ENCODE assay signal across 8 cellular contexts in genomic region chr6:26553739-26554668, GRCh38. TPM values are rescaled to one million over a fixed set of nuclear protein-coding genes. Genes with fewer than 3 reads are reported as not detected.
DNase-seq lines count a peak whose midpoint lies in the region; ATAC-seq and TF ChIP-seq lines count a peak whose summit lies in the region.

No MANE protein-coding gene starts in this region.

- H3K18ac ChIP-seq in trophoblast cell (ENCODE audit: low read length) = no peak overlapping the region

- no peak overlapping the region for H2AK5ac ChIP-seq in trophoblast cell (ENCODE audit: low read length)

- H3K27ac Mint-ChIP-seq in Calu3 (ENCODE audit: unreplicated experiment) = no peak overlapping the region
- H3K27ac Mint-ChIP-seq in activated naive CD4-positive, alpha-beta T cell treated with anti-CD3 and anti-CD28 coated beads, Interleukin-2, amount 50 U/mL, for 72 hours = no peak overlapping the region

- no peaks in the 10 kb centered on the region for H3K27me3 Mint-ChIP-seq in Calu3 (ENCODE audit: unreplicated experiment)

- TF ChIP-seq POLR2A in heart left ventricle (IDR thresholded peaks at IDR 0.05) (no peak), upper lobe of left lung (IDR thresholded peaks at IDR 0.05) (no peak)

- no peak overlapping the region for H2AFZ ChIP-seq in trophoblast cell (ENCODE audit: insufficient read depth, low read length, poor library complexity)

- H3K9me3 Mint-ChIP-seq in Calu3 (ENCODE audit: low read depth, unreplicated experiment) = no peaks in the 10 kb centered on the region
- no peaks in the 10 kb centered on the region for H3K9me3 Mint-ChIP-seq in activated naive CD4-positive, alpha-beta T cell treated with anti-CD3 and anti-CD28 coated beads, Interleukin-2, amount 50 U/mL, for 72 hours

- H3K9me3 ChIP-seq in SK-N-MC (ENCODE audit: low read depth, low read length) (no peaks in the 10 kb centered on the region), heart left ventricle (no peaks in the 10 kb centered on the region), trophoblast cell (ENCODE audit: insufficient read depth, low read depth, low read length) (no peaks in the 10 kb centered on the region), upper lobe of left lung (no peaks in the 10 kb centered on the region)

- peak overlapping the region; percentile 87 for H3K4me3 ChIP-seq in SK-N-MC
- H3K4me3 ChIP-seq in heart left ventricle = peak overlapping the region; percentile 26 to 66 (median 60)
- peak overlapping the region; percentile 54 for H3K4me3 ChIP-seq in trophoblast cell (ENCODE audit: low read depth, low read length)
- peak overlapping the region; percentile 41 to 59 (median 48) for H3K4me3 ChIP-seq in upper lobe of left lung

- H3K9ac ChIP-seq in SK-N-MC (ENCODE audit: insufficient read length) = peak overlapping the region; percentile 61
- H3K9ac ChIP-seq in trophoblast cell (ENCODE audit: low read length) = no peak overlapping the region

- TF ChIP-seq EP300 in upper lobe of left lung (IDR thresholded peaks at IDR 0.05) = no peak

- no peak overlapping the region for H4K12ac ChIP-seq in trophoblast cell (ENCODE audit: low read depth, low read length)

- H3K23ac ChIP-seq in trophoblast cell (ENCODE audit: low read length) = no peak overlapping the region

- H4K8ac ChIP-seq in trophoblast cell (ENCODE audit: low read depth, low read length) = no peak overlapping the region

- no peaks in the 10 kb centered on the region for H3K27me3 ChIP-seq in heart left ventricle
- H3K27me3 ChIP-seq in trophoblast cell (ENCODE audit: insufficient read depth, low read length) = no peaks in the 10 kb centered on the region
- no peaks in the 10 kb centered on the region for H3K27me3 ChIP-seq in upper lobe of left lung

- TSS peak; percentile 64 for BruUV-seq in Calu3 (replicated peaks; lab: Mats Ljungman, UMichigan)

- H2BK12ac ChIP-seq in trophoblast cell (ENCODE audit: low read length) = no peak overlapping the region

- H3K36me3 ChIP-seq in SK-N-MC (ENCODE audit: insufficient read depth, low read length) = no peaks in the 10 kb centered on the region
- H3K36me3 ChIP-seq in heart left ventricle = no peaks in the 10 kb centered on the region
- no peaks in the 10 kb centered on the region for H3K36me3 ChIP-seq in trophoblast cell (ENCODE audit: control insufficient read depth in 1 of 2, insufficient read depth in 2 of 2, low read length in 2 of 2)
- H3K36me3 ChIP-seq in upper lobe of left lung = no peaks in the 10 kb centered on the region

- H3K79me2 ChIP-seq in trophoblast cell (ENCODE audit: control insufficient read depth, insufficient read depth, low read length, poor library complexity) = no peaks in the 10 kb centered on the region

- DNase-seq in Calu3 (peak; percentile 89), MV-4-11 (lab: John Stamatoyannopoulos, UW) (peak; percentile 87), SK-N-MC (ENCODE audit: low read depth, low spot score) (peak; percentile 91), heart left ventricle (peak; percentile 66 to 85 (median 72)), trophoblast cell (peak; percentile 91 to 99), upper lobe of left lung (peak in 1 of 2 donors; percentile 55)
- peak; percentile 81 to 84 for DNase-seq in activated naive CD4-positive, alpha-beta T cell treated with anti-CD3 and anti-CD28 coated beads, Interleukin-2, amount 50 U/mL, for 72 hours (ENCODE audit: low spot score in 2 of 2)

- intact Hi-C loops in Calu3 (cut with micrococcal nuclease; ENCODE audit: unreplicated experiment) (loop anchor here (1.0 to 2.0 kb wide), 2 partner anchors 15 to 17 kb away; no protein-coding TSS in a partner anchor), heart left ventricle (cut with DNase I) (loop anchor here in 7 of 10 donors (1.0 to 10.0 kb wide), 10 partner anchors 14 to 921 kb away; partner anchors contain the start of genes HMGN4 (in 3 of the 7) and ZNF184 (in 1 of the 7))

- H4K91ac ChIP-seq in trophoblast cell (ENCODE audit: low read depth, low read length) = no peak overlapping the region

- TF ChIP-seq CTCF in Calu3 (IDR thresholded peaks at IDR 0.05; ENCODE audit: unreplicated experiment) (no peak), heart left ventricle (IDR thresholded peaks at IDR 0.05) (no peak), upper lobe of left lung (IDR thresholded peaks at IDR 0.05) (no peak)

- no peak overlapping the region for H2BK120ac ChIP-seq in trophoblast cell (ENCODE audit: insufficient read depth, low read length, poor library complexity)

- peaks cover 0 to 33% (median 10%) of the 10 kb centered on the region in 12 donors for H3K4me1 ChIP-seq in heart left ventricle
- H3K4me1 ChIP-seq in trophoblast cell (ENCODE audit: control insufficient read depth in 1 of 2, insufficient read depth in 2 of 2, low read length in 2 of 2) = no peaks in the 10 kb centered on the region
- peaks cover 15 to 24% (median 22%) of the 10 kb centered on the region in 4 donors for H3K4me1 ChIP-seq in upper lobe of left lung

- H3K36me3 Mint-ChIP-seq in Calu3 (ENCODE audit: insufficient read depth, unreplicated experiment) = peaks cover 23% of the 10 kb centered on the region
- no peaks in the 10 kb centered on the region for H3K36me3 Mint-ChIP-seq in activated naive CD4-positive, alpha-beta T cell treated with anti-CD3 and anti-CD28 coated beads, Interleukin-2, amount 50 U/mL, for 72 hours

- 1 to 2% (median 2%) methylated on average over 19 of the region's 19 CpGs for whole genome bisulfite sequencing in heart left ventricle, 4 donors
- WGBS in trophoblast cell (ENCODE audit: extremely low coverage, insufficient coverage, insufficient read length) = no CpG with 5 or more reads among the region's 19 CpGs
- 1 to 2% methylated on average over 19 of the region's 19 CpGs for whole genome bisulfite sequencing in upper lobe of left lung, 2 donors

- H3K79me1 ChIP-seq in trophoblast cell (ENCODE audit: low read length) = peaks cover 1% of the 10 kb centered on the region

- peaks cover 33% of the 10 kb centered on the region for H3K4me1 Mint-ChIP-seq in Calu3 (ENCODE audit: low read depth, unreplicated experiment)

- H3K4ac ChIP-seq in trophoblast cell (ENCODE audit: low read depth, low read length) = no peak overlapping the region

- CTCF ChIA-PET in Calu3 (lab: Charles Lee) = interaction anchor here (0.6 to 2.3 kb wide), 6 partner anchors 16 to 232 kb away, joined by 3 to 10 read pairs (median 6); partner anchors contain the start of genes ABT1 and HMGN4

- H2BK5ac ChIP-seq in trophoblast cell (ENCODE audit: low read depth, low read length, poor library complexity) = no peak overlapping the region

- ATAC-seq in GM21825 (IDR thresholded peaks at IDR 0.05; ENCODE audit: unreplicated experiment) = peak; percentile 40
- ATAC-seq in activated naive CD4-positive, alpha-beta T cell treated with anti-CD3 and anti-CD28 coated beads, Interleukin-2, amount 50 U/mL, for 72 hours = peak; percentile 53 to 67
- ATAC-seq in heart left ventricle = peak; percentile 85 to 93 (median 88)
- ATAC-seq in upper lobe of left lung (ENCODE audit: low FRiP score in 2 of 2) = peak; percentile 75 to 82

- H3K27ac ChIP-seq in SK-N-MC (peak overlapping the region; percentile 94), heart left ventricle (peak overlapping the region; percentile 18 to 90 (median 84)), trophoblast cell (ENCODE audit: low read depth, low read length) (peak overlapping the region; percentile 29), upper lobe of left lung (peak overlapping the region; percentile 62 to 84 (median 64))

- no peak overlapping the region for H3K14ac ChIP-seq in trophoblast cell (ENCODE audit: low read length)

- peak overlapping the region; percentile 75 for H3K4me2 ChIP-seq in trophoblast cell (ENCODE audit: low read length)

- H3K4me3 Mint-ChIP-seq in Calu3 (ENCODE audit: low read depth, unreplicated experiment) = no peak overlapping the region

RNA-seq across cellular contexts. Expression of gene HMGN4, which starts 15.8 kb away (rescaled TPM):
- total RNA-seq in Calu3 (2022) = 49.7 and 60.0 TPM in 2 replicates
- 10 to 100 TPM; 87.0 to 98.0 TPM for total RNA-seq in activated naive CD4-positive, alpha-beta T cell treated with anti-CD3 and anti-CD28 coated beads, Interleukin-2, amount 50 U/mL, for 72 hours
- 10 to 100 TPM; 22.4 to 34.7 (median 32.1) TPM for total RNA-seq in heart left ventricle
- polyA plus RNA-seq in heart left ventricle = 10 to 100 TPM in 1 of 2 donors, 1 to 10 TPM in 1; 5.8 to 52.8 TPM
- polyA plus RNA-seq in trophoblast cell (2013) = 24.2 and 24.8 TPM in 2 replicates
- 10 to 100 TPM; 35.6 to 76.7 (median 45.5) TPM for total RNA-seq in upper lobe of left lung

RNA-seq across cellular contexts. Expression of gene ABT1, which starts 42.7 kb away (rescaled TPM):
- total RNA-seq in Calu3 (2022) (18.8 and 20.9 TPM in 2 replicates), heart left ventricle (10 to 100 TPM in 2 of 9 donors, 1 to 10 TPM in 7; 7.2 to 10.8 (median 8.2) TPM), upper lobe of left lung (10 to 100 TPM in 4 of 6 donors, 1 to 10 TPM in 2; 6.3 to 22.5 (median 15.4) TPM)
- total RNA-seq in activated naive CD4-positive, alpha-beta T cell treated with anti-CD3 and anti-CD28 coated beads, Interleukin-2, amount 50 U/mL, for 72 hours = 10 to 100 TPM; 20.3 to 28.2 TPM
- 10 to 100 TPM in 1 of 2 donors, 1 to 10 TPM in 1; 7.1 to 12.0 TPM for polyA plus RNA-seq in heart left ventricle
- polyA plus RNA-seq in trophoblast cell (2013) = 18.2 and 18.3 TPM in 2 replicates

RNA-seq across cellular contexts. Expression of gene BTN1A1, which starts 53.9 kb away (rescaled TPM):
- not detected in 2 replicates for total RNA-seq in Calu3 (2022)
- under 1 TPM in 1 of 2 donors, not detected in 1; 0.16 TPM for total RNA-seq in activated naive CD4-positive, alpha-beta T cell treated with anti-CD3 and anti-CD28 coated beads, Interleukin-2, amount 50 U/mL, for 72 hours
- not detected for total RNA-seq in heart left ventricle
- polyA plus RNA-seq in heart left ventricle = not detected
- polyA plus RNA-seq in trophoblast cell (2013) = 0.01 TPM in 1 of 2 replicates, not detected in the other
- total RNA-seq in upper lobe of left lung = not detected

Comparison
In these comparisons a context has a peak if more than half of its experiments do, and no peak if none do; other contexts are left out.
1. H3K27ac ChIP-seq: peak in every context shown above with its lines; median percentile 94 in SK-N-MC; 84 in heart left ventricle; 64 in upper lobe of left lung; 29 in trophoblast cell.